In the genomic region with DNA sequence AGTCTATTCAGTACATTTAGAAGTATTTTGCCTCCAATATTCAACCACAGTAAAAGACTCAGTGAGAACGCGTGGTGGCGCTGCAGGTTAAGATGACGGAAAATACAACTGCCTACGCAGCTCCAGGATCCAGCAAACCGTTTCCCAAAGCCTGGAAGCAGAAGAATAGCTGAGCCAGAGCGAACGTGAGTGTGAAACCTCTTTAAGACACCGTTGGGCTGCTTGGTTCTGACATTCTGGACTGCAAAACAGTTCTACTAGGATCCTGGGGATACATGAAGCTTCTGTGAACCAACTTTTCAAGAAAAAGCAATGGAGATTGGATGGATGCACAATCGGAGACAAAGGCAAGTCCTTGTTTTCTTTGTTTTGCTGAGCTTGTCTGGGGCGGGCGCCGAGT, we compare ENCODE assay signal across 9 cellular contexts.
A peak's percentile ranks its signal among the peaks of the same experiment; 100 is the strongest.
DNase-seq lines count a peak whose midpoint lies in the region; ATAC-seq and TF ChIP-seq lines count a peak whose summit lies in the region.
"Had no signal": no experiment of that assay in that cellular context is flagged by ENCODE, and none has a peak within 500 bp of the region (broad histone marks: within the 10 kb centered on the region; RNA-seq: fewer than 3 reads in every experiment).

TSS of gene PCDHB16 (plus strand) at position 140 of the 400 bp plus-strand sequence. CDS start at position 313, 173 bp downstream.

- DNase-seq in ELF-1 (ENCODE audit: low read depth, low spot score) (peak; percentile 53), NCI-H82 treated with DMSO at 0.1 percent for 48 hours (lab: John Stamatoyannopoulos, UW; ENCODE audit: unreplicated experiment) (peak; percentile 24), fibroblast of pulmonary artery (ENCODE audit: low read depth) (peak; percentile 16), epidermal melanocyte (ENCODE audit: insufficient read length, low spot score) (no peak)
- no peak for DNase-seq in T-helper 2 cell treated with Interferon-gamma antibody and Interleukin-4, amounts not matched to agents 5 μg/mL and 100 μg/mL, for 36 hours (ENCODE audit: low spot score)

- H3K36me3 Mint-ChIP-seq in T-helper 2 cell treated with Interferon-gamma antibody and Interleukin-4, amounts not matched to agents 5 μg/mL and 100 μg/mL, for 36 hours (ENCODE audit: low read depth) = no peaks in the 10 kb centered on the region

- H3K4me1 ChIP-seq in parathyroid adenoma = no peaks in the 10 kb centered on the region

- H3K9me3 ChIP-seq in parathyroid adenoma (ENCODE audit: control insufficient read depth, low read length) = no peaks in the 10 kb centered on the region

- H3K27ac Mint-ChIP-seq in T-helper 2 cell treated with Interferon-gamma antibody and Interleukin-4, amounts not matched to agents 5 μg/mL and 100 μg/mL, for 36 hours = no peak within 1 kb of the TSS

- H3K4me3 ChIP-seq in fibroblast of pulmonary artery (replicated peaks; ENCODE audit: low read depth, low read length) (no peak within 1 kb of the TSS), parathyroid adenoma (ENCODE audit: low read depth, low read length) (peak within 1 kb of the TSS; percentile 35)

- peak within 1 kb of the TSS; percentile 23 for H3K4me2 ChIP-seq in parathyroid adenoma (ENCODE audit: low read length)

- peak within 1 kb of the TSS; percentile 44 for H2AFZ ChIP-seq in parathyroid adenoma

- H3K9me3 Mint-ChIP-seq in T-helper 2 cell treated with Interferon-gamma antibody and Interleukin-4, amounts not matched to agents 5 μg/mL and 100 μg/mL, for 36 hours = peaks cover 51% of the 10 kb centered on the region

- ATAC-seq in HG03159 (IDR thresholded peaks at IDR 0.05; ENCODE audit: unreplicated experiment) (no peak), HG03097 (IDR thresholded peaks at IDR 0.05; ENCODE audit: low FRiP score, unreplicated experiment) (no peak)

- H3K4me1 Mint-ChIP-seq in T-helper 2 cell treated with Interferon-gamma antibody and Interleukin-4, amounts not matched to agents 5 μg/mL and 100 μg/mL, for 36 hours (ENCODE audit: low read depth) = peaks cover 2% of the 10 kb centered on the region

- H3K27ac ChIP-seq in parathyroid adenoma = peak within 1 kb of the TSS; percentile 60

- TF ChIP-seq CTCF in fibroblast of pulmonary artery (IDR thresholded peaks at IDR 0.05; ENCODE audit: low read length, missing control alignments) (no peak), parathyroid adenoma (IDR thresholded peaks at IDR 0.05) (peak; percentile 49)

- H3K4me3 Mint-ChIP-seq in T-helper 2 cell treated with Interferon-gamma antibody and Interleukin-4, amounts not matched to agents 5 μg/mL and 100 μg/mL, for 36 hours = no peak within 1 kb of the TSS
- H3K4me3 Mint-ChIP-seq: central memory CD8-positive, alpha-beta T cell had no signal

- peaks cover 8% of the 10 kb centered on the region for H3K27me3 ChIP-seq in parathyroid adenoma (ENCODE audit: control insufficient read depth, insufficient read depth, low read length)

- no peaks in the 10 kb centered on the region for H3K27me3 Mint-ChIP-seq in T-helper 2 cell treated with Interferon-gamma antibody and Interleukin-4, amounts not matched to agents 5 μg/mL and 100 μg/mL, for 36 hours (ENCODE audit: low read depth)

- H3K9ac ChIP-seq in parathyroid adenoma = no peak within 1 kb of the TSS

- no peaks in the 10 kb centered on the region for H3K79me2 ChIP-seq in parathyroid adenoma

- H3K36me3 ChIP-seq in parathyroid adenoma (ENCODE audit: control insufficient read depth, insufficient read depth, low read length) = peaks cover 3% of the 10 kb centered on the region

Comparison
In these comparisons a context has a peak if more than half of its experiments do, and no peak if none do; other contexts are left out.
1. DNase-seq: peak in ELF-1 (single experiment), NCI-H82 treated with DMSO at 0.1 percent for 48 hours (single experiment) and fibroblast of pulmonary artery (single experiment); none in T-helper 2 cell treated with Interferon-gamma antibody and Interleukin-4, amounts not matched to agents 5 μg/mL and 100 μg/mL, for 36 hours (single experiment) and epidermal melanocyte (single experiment).